24 cellular contexts compared by ENCODE assay signal in the genomic region with DNA sequence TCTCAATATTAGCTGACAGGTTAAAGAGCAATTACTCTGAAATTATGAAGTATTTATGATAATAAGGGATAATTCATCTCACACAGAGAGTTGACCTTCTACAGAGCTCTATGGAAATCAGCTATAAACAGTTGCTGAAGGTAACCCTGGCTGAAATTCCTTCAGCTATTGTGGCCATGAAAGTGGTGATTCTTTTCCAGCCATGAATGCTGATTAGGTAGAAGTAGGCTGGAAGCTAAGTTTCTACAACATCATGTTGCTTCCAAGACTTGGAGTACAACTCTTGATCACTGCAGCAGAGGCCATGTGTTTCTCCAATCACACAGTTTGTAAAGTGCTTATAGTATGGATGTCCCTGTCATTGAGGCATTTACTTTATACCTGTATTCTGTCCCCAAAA.
"Had no signal": no experiment of that assay in that cellular context is flagged by ENCODE, and none has a peak within 500 bp of the region (broad histone marks: within the 10 kb centered on the region; RNA-seq: fewer than 3 reads in every experiment).

No MANE protein-coding gene starts in this region.

- H3K79me2 ChIP-seq: parathyroid adenoma had no signal

- H3K4me2 ChIP-seq: neural progenitor cell, smooth muscle cell had no signal

- H2AFZ ChIP-seq: neural progenitor cell, parathyroid adenoma had no signal

- H3K27me3 ChIP-seq: neural progenitor cell, neutrophil, right atrium auricular region, right lobe of liver, tibial nerve, uterus had no signal

- H3K9me3 ChIP-seq: neutrophil, right atrium auricular region, right lobe of liver, tibial nerve, uterus had no signal

- H3K9ac ChIP-seq: neural progenitor cell, parathyroid adenoma had no signal

- ATAC-seq: natural killer cell; right lobe of liver; stimulated activated memory B cell treated with anti-CD40 and anti-IgM and Interleukin-4, amounts not matched to agents 10 μg/mL and 1 μg/mL and 100 μg/mL, for 72 hours; stimulated activated naive CD8-positive, alpha-beta T cell treated with anti-CD3 and anti-CD28 coated beads, Interleukin-15, amount 100 ng/mL, for 72 hours had no signal

- H3K4me3 ChIP-seq: left ventricle myocardium inferior, lung, neural progenitor cell, right atrium auricular region, right lobe of liver, smooth muscle cell, tibial nerve, uterus had no signal

- H3K27ac ChIP-seq: left ventricle myocardium inferior, neural progenitor cell, neutrophil, parathyroid adenoma, right atrium auricular region, right lobe of liver, tibial nerve, uterus had no signal

- H3K36me3 ChIP-seq: left ventricle myocardium inferior, neural progenitor cell, neutrophil, right atrium auricular region, right lobe of liver, tibial nerve had no signal

- DNase-seq: islet precursor cell; left ventricle myocardium inferior; mesendoderm; naive B cell; natural killer cell; nephron progenitor cell; occipital lobe; right lobe of liver; stimulated activated CD4-positive, alpha-beta T cell treated with anti-CD3 and anti-CD28 coated beads, Interleukin-1b, Interleukin-23, amount 100 ng/mL, for 48 hours; stimulated activated CD4-positive, alpha-beta T cell treated with anti-CD3 and anti-CD28 coated beads, Interleukin-2, amount 100 ng/mL, for 48 hours; stimulated activated CD4-positive, alpha-beta T cell treated with anti-CD3 and anti-CD28 coated beads, Interleukin-4, amount 100 ng/mL, for 4 hours; stimulated activated CD8-positive, alpha-beta memory T cell treated with anti-CD3 and anti-CD28 coated beads, Interleukin-4, amount 100 ng/mL, for 48 hours; stimulated activated naive CD4-positive, alpha-beta T cell treated with Interleukin-2 at 50 U/mL for 16 hours; stimulated activated naive CD8-positive, alpha-beta T cell treated with anti-CD3 and anti-CD28 coated beads, Interleukin-15, amount 100 ng/mL, for 72 hours; substantia nigra; uterus had no signal

- H3K4me1 ChIP-seq: left ventricle myocardium inferior, neural progenitor cell, parathyroid adenoma, right atrium auricular region, right lobe of liver, tibial nerve, uterus had no signal
